30 cellular contexts compared by ENCODE assay signal in genomic region chr5:35158627-35159369, GRCh38.
DNase-seq lines count a peak whose midpoint lies in the region; ATAC-seq and TF ChIP-seq lines count a peak whose summit lies in the region.
"Had no signal": no experiment of that assay in that cellular context is flagged by ENCODE, and none has a peak within 500 bp of the region (broad histone marks: within the 10 kb centered on the region; RNA-seq: fewer than 3 reads in every experiment).

No MANE protein-coding gene starts in this region.

- peaks cover 49% of the 10 kb centered on the region for H3K4me1 ChIP-seq in parathyroid adenoma
- H3K4me1 ChIP-seq in aorta (ENCODE audit: control insufficient read depth in 1 of 2, insufficient read depth in 2 of 2, low read length in 2 of 2), result no peaks in the 10 kb centered on the region
- H3K4me1 ChIP-seq: gastroesophageal sphincter had no signal

- peaks cover 53% of the 10 kb centered on the region for H3K79me2 ChIP-seq in parathyroid adenoma

- H3K9me3 ChIP-seq in parathyroid adenoma (ENCODE audit: control insufficient read depth, low read length) (no peaks in the 10 kb centered on the region), aorta (ENCODE audit: control insufficient read depth, low read length) (no peaks in the 10 kb centered on the region)
- H3K9me3 ChIP-seq: esophagus muscularis mucosa, gastroesophageal sphincter, sigmoid colon had no signal

- ATAC-seq in Right ventricle myocardium inferior (peak; percentile 41), left lobe of liver (peak; percentile 28), aorta (ENCODE audit: low FRiP score) (peak; percentile 42), GM19023 (IDR thresholded peaks at IDR 0.05; ENCODE audit: unreplicated experiment) (no peak)
- ATAC-seq: effector memory CD8-positive, alpha-beta T cell; naive thymus-derived CD4-positive, alpha-beta T cell had no signal

- TF ChIP-seq CTCF in parathyroid adenoma (IDR thresholded peaks at IDR 0.05), result no peak
- TF ChIP-seq CTCF in chondrocyte (IDR thresholded peaks at IDR 0.05), result no peak

- intact Hi-C loops in Right ventricle myocardium inferior (cut with DNase I), result no loop called here
- intact Hi-C loops in cardiac septum (cut with DNase I), result no loop called here
- intact Hi-C loops in aorta (cut with DNase I), result no loop called here

- H3K27me3 ChIP-seq in parathyroid adenoma (ENCODE audit: control insufficient read depth, insufficient read depth, low read length) (no peaks in the 10 kb centered on the region), aorta (ENCODE audit: control insufficient read depth in 1 of 2, insufficient read depth in 2 of 2, low read length in 1 of 2) (no peaks in the 10 kb centered on the region)
- H3K27me3 ChIP-seq: esophagus muscularis mucosa, gastroesophageal sphincter, sigmoid colon had no signal

- H3K27me3 Mint-ChIP-seq in chondrocyte (ENCODE audit: low read depth), result peaks cover 3% of the 10 kb centered on the region
- H3K27me3 Mint-ChIP-seq: type B pancreatic cell had no signal

- no peaks in the 10 kb centered on the region for H3K36me3 Mint-ChIP-seq in chondrocyte (ENCODE audit: low read depth)
- H3K36me3 Mint-ChIP-seq: naive thymus-derived CD4-positive, alpha-beta T cell; type B pancreatic cell had no signal

- H3K4me3 Mint-ChIP-seq in chondrocyte (ENCODE audit: unreplicated experiment), result no peak overlapping the region
- H3K4me3 Mint-ChIP-seq: activated CD4-positive, alpha-beta T cell treated with anti-CD3 and anti-CD28 coated beads, Interleukin-2, amount 10 ng/mL, durations not matched to agents 24 days and 14 days; CD4-positive, alpha-beta T cell; effector memory CD8-positive, alpha-beta T cell; naive thymus-derived CD4-positive, alpha-beta T cell; stimulated activated naive CD8-positive, alpha-beta T cell treated with anti-CD3 and anti-CD28 coated beads, Interleukin-15, Interleukin-2, amounts not matched to agents 100 ng/mL and 50 ng/mL, for 24 hours; type B pancreatic cell had no signal

- H3K4me2 ChIP-seq in parathyroid adenoma (ENCODE audit: low read length), result peak overlapping the region; percentile 24
- H3K4me2 ChIP-seq: KMS-11 had no signal

- no peak overlapping the region for H2AFZ ChIP-seq in parathyroid adenoma

- H3K36me3 ChIP-seq in parathyroid adenoma (ENCODE audit: control insufficient read depth, insufficient read depth, low read length) (peaks cover 5% of the 10 kb centered on the region), aorta (ENCODE audit: control insufficient read depth in 1 of 2, insufficient read depth in 2 of 2, low read length in 1 of 2) (no peaks in the 10 kb centered on the region)
- H3K36me3 ChIP-seq: esophagus muscularis mucosa, gastroesophageal sphincter, sigmoid colon had no signal

- no peaks in the 10 kb centered on the region for H3K9me3 Mint-ChIP-seq in chondrocyte (ENCODE audit: low read depth)
- H3K9me3 Mint-ChIP-seq: activated CD4-positive, alpha-beta T cell treated with anti-CD3 and anti-CD28 coated beads, Interleukin-2, amount 10 ng/mL, durations not matched to agents 24 days and 14 days; CD4-positive, alpha-beta T cell; effector memory CD8-positive, alpha-beta T cell; stimulated activated naive CD8-positive, alpha-beta T cell treated with anti-CD3 and anti-CD28 coated beads, Interleukin-15, Interleukin-2, amounts not matched to agents 100 ng/mL and 50 ng/mL, for 24 hours; type B pancreatic cell had no signal

- no peak overlapping the region for H3K9ac ChIP-seq in parathyroid adenoma
- H3K9ac ChIP-seq: KMS-11 had no signal

- peak overlapping the region; percentile 81 for H3K27ac ChIP-seq in parathyroid adenoma
- peak overlapping the region in 1 of 2 donors; percentile 2 for H3K27ac ChIP-seq in aorta (ENCODE audit: low read depth in 1 of 2, low read length in 2 of 2)
- H3K27ac ChIP-seq: KMS-11, SK-N-MC had no signal

- DNase-seq in Right ventricle myocardium inferior (ENCODE audit: missing footprints) (no peak), cardiac septum (ENCODE audit: low spot score) (no peak), left lobe of liver (ENCODE audit: low spot score) (no peak), aorta (no peak), NCI-H1694 treated with DMSO at 0.1 percent for 48 hours (lab: John Stamatoyannopoulos, UW) (no peak), chondrocyte (ENCODE audit: low spot score) (no peak)
- DNase-seq: 8988T; activated CD4-positive, alpha-beta T cell treated with anti-CD3 and anti-CD28 coated beads, Interleukin-2, amount 10 ng/mL, durations not matched to agents 24 days and 14 days; activated naive CD4-positive, alpha-beta T cell; activated T-cell treated with anti-CD3 and anti-CD28 coated beads, Interleukin-2, amount 50 U/mL, for 48 hours; amniotic stem cell; CD4-positive, alpha-beta T cell; effector memory CD8-positive, alpha-beta T cell; MV-4-11; naive thymus-derived CD4-positive, alpha-beta T cell; NCI-H1694; NCI-H2171 treated with DMSO at 0.1 percent for 48 hours; NCI-H69; occipital lobe; sigmoid colon; T-helper 2 cell had no signal

- H3K4me3 ChIP-seq in parathyroid adenoma (ENCODE audit: low read depth, low read length), result no peak overlapping the region
- H3K4me3 ChIP-seq in aorta (ENCODE audit: low read length in 2 of 2), result no peak overlapping the region
- H3K4me3 ChIP-seq: coronary artery, esophagus muscularis mucosa, gastroesophageal sphincter, sigmoid colon, SK-N-MC had no signal

- no peak overlapping the region for H3K27ac Mint-ChIP-seq in chondrocyte (ENCODE audit: unreplicated experiment)
- H3K27ac Mint-ChIP-seq: activated CD4-positive, alpha-beta T cell treated with anti-CD3 and anti-CD28 coated beads, Interleukin-2, amount 10 ng/mL, durations not matched to agents 24 days and 14 days; CD4-positive, alpha-beta T cell; effector memory CD8-positive, alpha-beta T cell; naive thymus-derived CD4-positive, alpha-beta T cell; stimulated activated naive CD8-positive, alpha-beta T cell treated with anti-CD3 and anti-CD28 coated beads, Interleukin-15, Interleukin-2, amounts not matched to agents 100 ng/mL and 50 ng/mL, for 24 hours; type B pancreatic cell had no signal

- no peaks in the 10 kb centered on the region for H3K4me1 Mint-ChIP-seq in chondrocyte (ENCODE audit: low read depth)
- H3K4me1 Mint-ChIP-seq: activated CD4-positive, alpha-beta T cell treated with anti-CD3 and anti-CD28 coated beads, Interleukin-2, amount 10 ng/mL, durations not matched to agents 24 days and 14 days; naive thymus-derived CD4-positive, alpha-beta T cell had no signal

- 35 to 40% methylated on average over 7 of the region's 7 CpGs for WGBS in aorta, 2 donors
